ENCODE assay signal across 8 cellular contexts in the genomic region with DNA sequence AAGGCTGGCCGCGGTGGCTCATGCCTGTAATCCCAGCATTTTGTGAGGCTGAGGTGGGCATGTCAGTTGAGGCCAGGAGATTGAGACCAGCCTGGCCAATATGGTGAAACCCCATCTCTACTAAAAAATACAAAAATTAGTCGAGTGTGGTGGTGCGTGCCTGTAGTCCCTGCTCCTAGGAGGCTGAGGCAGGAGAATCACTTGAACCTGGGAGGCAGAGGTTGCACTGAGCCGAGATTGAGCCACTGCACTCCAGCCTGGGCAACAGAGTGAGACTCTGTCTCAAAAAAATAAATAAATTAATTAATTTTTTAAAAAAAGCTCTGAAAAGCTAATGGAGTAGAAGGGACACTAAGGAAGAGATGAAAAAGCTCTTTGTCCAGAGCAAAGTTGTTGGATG.
A peak's percentile ranks its signal among the peaks of the same experiment; 100 is the strongest.
DNase-seq lines count a peak whose midpoint lies in the region; ATAC-seq and TF ChIP-seq lines count a peak whose summit lies in the region.
"Not testable (repeated sequence)": the region's sequence is repeated elsewhere in the genome, so short reads cannot be mapped to it uniquely, and the experiment has no call there.

No MANE protein-coding gene starts in this region.

- not testable (repeated sequence) for TF ChIP-seq CTCF in heart right ventricle (IDR thresholded peaks at IDR 0.05); transverse colon (IDR thresholded peaks at IDR 0.05)

- H3K9me3 Mint-ChIP-seq in activated naive CD4-positive, alpha-beta T cell treated with anti-CD3 and anti-CD28 coated beads, Interleukin-2, amount 50 U/mL, for 24 hours; stimulated activated effector memory CD8-positive, alpha-beta T cell treated with anti-CD3 and anti-CD28 coated beads, Interleukin-12 subunit alpha, Interleukin-12 subunit beta, amount 100 ng/mL, for 72 hours: not testable (repeated sequence)
- peaks cover 0 to 10% (median 3%) of the 10 kb centered on the region in 11 donors for H3K9me3 Mint-ChIP-seq in naive thymus-derived CD4-positive, alpha-beta T cell

- in situ Hi-C loops in transverse colon (cut with MboI; ENCODE audit: low pct_ligation_motif_present in 1 of 4, low pct_unique_long_range_greater_than_20kb in 1 of 4, low sequenced_read_pairs in 3 of 4): not testable (repeated sequence)

- not testable (repeated sequence) for TF ChIP-seq POLR2A in transverse colon (IDR thresholded peaks at IDR 0.05)

- not testable (repeated sequence) for H3K27me3 ChIP-seq in ACC112 (ENCODE audit: insufficient read depth, low read length); SJSA1 (replicated peaks); heart right ventricle; naive thymus-derived CD4-positive, alpha-beta T cell (ENCODE audit: control insufficient read depth in 2 of 2, insufficient read depth in 2 of 2, low read length in 2 of 2); transverse colon

- peak overlapping the region; percentile 62 for H3K27ac Mint-ChIP-seq in activated naive CD4-positive, alpha-beta T cell treated with anti-CD3 and anti-CD28 coated beads, Interleukin-2, amount 50 U/mL, for 24 hours
- peak overlapping the region in 7 of 9 donors; percentile 4 to 93 (median 76) for H3K27ac Mint-ChIP-seq in naive thymus-derived CD4-positive, alpha-beta T cell
- H3K27ac Mint-ChIP-seq in stimulated activated effector memory CD8-positive, alpha-beta T cell treated with anti-CD3 and anti-CD28 coated beads, Interleukin-12 subunit alpha, Interleukin-12 subunit beta, amount 100 ng/mL, for 72 hours: peak overlapping the region; percentile 86

- POLR2A ChIA-PET in naive thymus-derived CD4-positive, alpha-beta T cell (lab: Charles Lee): interaction anchor here (0.6 to 1.3 kb wide), 4 partner anchors 9 to 53 kb away, joined by 3 read pairs; no protein-coding TSS in a partner anchor

- H3K27ac ChIP-seq in ACC112 (ENCODE audit: low read depth, low read length) (peak overlapping the region; percentile 58), SJSA1 (peak overlapping the region; percentile 63), cingulate gyrus (ENCODE audit: low read depth, low read length) (peak overlapping the region; percentile 84), heart right ventricle (peak overlapping the region in 7 of 10 donors; percentile 1 to 71 (median 52)), transverse colon (peak overlapping the region; percentile 55 to 72 (median 64))
- peak overlapping the region; percentile 3 for H3K27ac ChIP-seq in naive thymus-derived CD4-positive, alpha-beta T cell (ENCODE audit: low read depth, low read length)

- peaks cover 73% of the 10 kb centered on the region for H3K4me1 Mint-ChIP-seq in activated naive CD4-positive, alpha-beta T cell treated with anti-CD3 and anti-CD28 coated beads, Interleukin-2, amount 50 U/mL, for 24 hours
- peaks cover 30 to 71% (median 61%) of the 10 kb centered on the region in 7 donors for H3K4me1 Mint-ChIP-seq in naive thymus-derived CD4-positive, alpha-beta T cell
- peaks cover 61% of the 10 kb centered on the region for H3K4me1 Mint-ChIP-seq in stimulated activated effector memory CD8-positive, alpha-beta T cell treated with anti-CD3 and anti-CD28 coated beads, Interleukin-12 subunit alpha, Interleukin-12 subunit beta, amount 100 ng/mL, for 72 hours

- CTCF ChIA-PET in naive thymus-derived CD4-positive, alpha-beta T cell (lab: Charles Lee): interaction anchor here (0.6 to 1.2 kb wide), 5 partner anchors 11 to 138 kb away, joined by 3 read pairs; no protein-coding TSS in a partner anchor

- not testable (repeated sequence) for TF ChIP-seq EP300 in transverse colon (IDR thresholded peaks at IDR 0.05; ENCODE audit: low read depth)

- not testable (repeated sequence) for DNase-seq in SJSA1 (ENCODE audit: low read depth in 1 of 2, low spot score in 2 of 2); heart right ventricle; naive thymus-derived CD4-positive, alpha-beta T cell; stimulated activated effector memory CD8-positive, alpha-beta T cell treated with anti-CD3 and anti-CD28 coated beads, Interleukin-12 subunit alpha, Interleukin-12 subunit beta, amount 100 ng/mL, for 72 hours (ENCODE audit: low spot score in 2 of 2); transverse colon

- not testable (repeated sequence) for H3K79me2 ChIP-seq in ACC112 (ENCODE audit: control insufficient read depth, insufficient read depth, low read length, unreplicated experiment)

- H2AFZ ChIP-seq in ACC112 (ENCODE audit: low read length, unreplicated experiment): not testable (repeated sequence)

- WGBS in heart right ventricle, 2 donors: 92 to 96% methylated on average over 5 of the region's 5 CpGs
- 91 to 100% methylated on average over 2 to 5 of the region's 5 CpGs for WGBS in transverse colon (ENCODE audit: low coverage in 1 of 2), 2 donors

- H3K9me3 ChIP-seq in SJSA1 (replicated peaks); naive thymus-derived CD4-positive, alpha-beta T cell (ENCODE audit: control insufficient read depth in 2 of 3, low read length in 3 of 3); transverse colon: not testable (repeated sequence)
- peaks cover 0 to 15% (median 0%) of the 10 kb centered on the region in 11 donors for H3K9me3 ChIP-seq in heart right ventricle

- not testable (repeated sequence) for H3K4me3 Mint-ChIP-seq in activated naive CD4-positive, alpha-beta T cell treated with anti-CD3 and anti-CD28 coated beads, Interleukin-2, amount 50 U/mL, for 24 hours; stimulated activated effector memory CD8-positive, alpha-beta T cell treated with anti-CD3 and anti-CD28 coated beads, Interleukin-12 subunit alpha, Interleukin-12 subunit beta, amount 100 ng/mL, for 72 hours
- H3K4me3 Mint-ChIP-seq in naive thymus-derived CD4-positive, alpha-beta T cell: peak overlapping the region in 1 of 10 donors; percentile 55

- not testable (repeated sequence) for H3K27me3 Mint-ChIP-seq in activated naive CD4-positive, alpha-beta T cell treated with anti-CD3 and anti-CD28 coated beads, Interleukin-2, amount 50 U/mL, for 24 hours; naive thymus-derived CD4-positive, alpha-beta T cell

- peak overlapping the region; percentile 16; the same call in 1 of the 2 replicates for H3K4me3 ChIP-seq in ACC112 (ENCODE audit: low read depth, low read length)
- not testable (repeated sequence) for H3K4me3 ChIP-seq in SJSA1; heart right ventricle; naive thymus-derived CD4-positive, alpha-beta T cell (ENCODE audit: low read length); transverse colon

- peaks cover 25% of the 10 kb centered on the region for H3K4me1 ChIP-seq in ACC112 (ENCODE audit: control insufficient read depth, insufficient read depth, low read length, unreplicated experiment)
- peaks cover 56% of the 10 kb centered on the region for H3K4me1 ChIP-seq in SJSA1 (replicated peaks)
- peaks cover 3 to 57% (median 34%) of the 10 kb centered on the region in 9 donors for H3K4me1 ChIP-seq in heart right ventricle
- H3K4me1 ChIP-seq in naive thymus-derived CD4-positive, alpha-beta T cell (ENCODE audit: control insufficient read depth in 2 of 2, insufficient read depth in 2 of 2, low read length in 2 of 2): peaks cover 25 to 32% of the 10 kb centered on the region in 2 donors
- peaks cover 8 to 50% (median 17%) of the 10 kb centered on the region in 4 donors for H3K4me1 ChIP-seq in transverse colon

- H3K36me3 ChIP-seq in ACC112 (ENCODE audit: insufficient read depth, low read length); transverse colon: not testable (repeated sequence)
- peaks cover 19% of the 10 kb centered on the region for H3K36me3 ChIP-seq in SJSA1
- peaks cover 0 to 18% (median 0%) of the 10 kb centered on the region in 9 donors for H3K36me3 ChIP-seq in heart right ventricle
- H3K36me3 ChIP-seq in naive thymus-derived CD4-positive, alpha-beta T cell (ENCODE audit: control insufficient read depth in 2 of 3, insufficient read depth in 3 of 3, low read length in 3 of 3): peaks cover 5 to 16% (median 8%) of the 10 kb centered on the region in 3 experiments

- intact Hi-C loops in heart right ventricle (cut with DNase I); naive thymus-derived CD4-positive, alpha-beta T cell (cut with micrococcal nuclease); transverse colon (cut with DNase I; ENCODE audit: low total_unique reads): not testable (repeated sequence)

- ATAC-seq in heart right ventricle; naive thymus-derived CD4-positive, alpha-beta T cell; stimulated activated effector memory CD8-positive, alpha-beta T cell treated with anti-CD3 and anti-CD28 coated beads, Interleukin-12 subunit alpha, Interleukin-12 subunit beta, amount 100 ng/mL, for 72 hours: not testable (repeated sequence)

- H3K36me3 Mint-ChIP-seq in activated naive CD4-positive, alpha-beta T cell treated with anti-CD3 and anti-CD28 coated beads, Interleukin-2, amount 50 U/mL, for 24 hours: peaks cover 19% of the 10 kb centered on the region
- peaks cover 0 to 34% (median 22%) of the 10 kb centered on the region in 5 donors for H3K36me3 Mint-ChIP-seq in naive thymus-derived CD4-positive, alpha-beta T cell
- not testable (repeated sequence) for H3K36me3 Mint-ChIP-seq in stimulated activated effector memory CD8-positive, alpha-beta T cell treated with anti-CD3 and anti-CD28 coated beads, Interleukin-12 subunit alpha, Interleukin-12 subunit beta, amount 100 ng/mL, for 72 hours

Comparison
In these comparisons a context has a peak if more than half of its experiments do, and no peak if none do; other contexts are left out.
1. H3K27ac ChIP-seq: peak in every context shown above with its lines; median percentile 84 in cingulate gyrus; 64 in transverse colon; 63 in SJSA1; 58 in ACC112; 52 in heart right ventricle; 3 in naive thymus-derived CD4-positive, alpha-beta T cell.